In the genomic region with DNA sequence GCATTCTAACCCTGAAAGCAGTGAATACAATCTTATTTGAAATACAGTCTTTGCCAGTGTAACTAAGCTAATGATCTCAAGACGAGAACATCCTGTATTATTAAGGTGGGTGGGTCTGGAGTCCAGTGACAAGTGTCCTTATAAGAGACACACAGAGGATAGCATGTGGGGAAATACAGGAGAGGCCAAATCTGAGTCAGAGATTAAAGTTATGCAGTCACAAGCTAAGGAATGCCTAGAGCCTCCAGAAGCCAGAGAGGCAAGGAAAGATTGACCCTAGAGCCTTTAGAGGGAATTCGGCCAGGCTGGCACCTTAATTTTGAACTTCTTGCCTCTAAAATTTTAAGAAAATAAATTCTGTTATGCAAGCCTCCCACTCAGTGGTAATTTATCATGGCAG, we compare ENCODE assay signal across 20 cellular contexts.
"Had no signal": no experiment of that assay in that cellular context is flagged by ENCODE, and none has a peak within 500 bp of the region (broad histone marks: within the 10 kb centered on the region; RNA-seq: fewer than 3 reads in every experiment).

No MANE protein-coding gene starts in this region.

- H3K36me3 Mint-ChIP-seq: activated naive CD4-positive, alpha-beta T cell treated with anti-CD3 and anti-CD28 coated beads, Interleukin-2, amount 10 ng/mL, durations not matched to agents 7 days and 5 days; brain; type B pancreatic cell; WTC11 had no signal

- H3K27ac ChIP-seq: adrenal gland, psoas muscle, suprapubic skin had no signal

- H3K27me3 ChIP-seq: adrenal gland, suprapubic skin had no signal

- H3K4me1 Mint-ChIP-seq: activated naive CD4-positive, alpha-beta T cell treated with anti-CD3 and anti-CD28 coated beads, Interleukin-2, amount 10 ng/mL, durations not matched to agents 7 days and 5 days; brain; nephron had no signal

- ATAC-seq: effector memory CD8-positive, alpha-beta T cell; left lobe of liver; psoas muscle; stimulated activated naive CD8-positive, alpha-beta T cell treated with anti-CD3 and anti-CD28 coated beads, Interleukin-15, Interleukin-2, amounts not matched to agents 100 U/mL and 50 U/mL, for 24 hours; WTC11 had no signal

- H3K9me3 ChIP-seq: adrenal gland, psoas muscle, suprapubic skin had no signal

- H3K27me3 Mint-ChIP-seq: activated naive CD4-positive, alpha-beta T cell treated with anti-CD3 and anti-CD28 coated beads, Interleukin-2, amount 10 ng/mL, durations not matched to agents 7 days and 5 days; dendritic cell treated with granulocyte-macrophage colony-stimulating factor and Interleukin-4, amounts not matched to agents 40 ng/mL and 50 ng/mL, for 4 days; effector memory CD8-positive, alpha-beta T cell; type B pancreatic cell had no signal

- H3K4me1 ChIP-seq: adrenal gland, psoas muscle, suprapubic skin had no signal

- H3K36me3 ChIP-seq: adrenal gland, suprapubic skin had no signal

- H3K4me3 Mint-ChIP-seq: activated naive CD4-positive, alpha-beta T cell treated with anti-CD3 and anti-CD28 coated beads, Interleukin-2, amount 10 ng/mL, durations not matched to agents 7 days and 5 days; brain; dendritic cell treated with granulocyte-macrophage colony-stimulating factor and Interleukin-4, amounts not matched to agents 40 ng/mL and 50 ng/mL, for 4 days; effector memory CD8-positive, alpha-beta T cell; nephron; type B pancreatic cell; WTC11 had no signal

- FAIRE-seq: islet of Langerhans had no signal

- H3K9me3 Mint-ChIP-seq: brain, type B pancreatic cell had no signal

- H3K4me3 ChIP-seq: adrenal gland, psoas muscle, suprapubic skin had no signal

- DNase-seq: activated CD4-positive, alpha-beta T cell treated with anti-CD3 and anti-CD28 coated beads for 48 hours; activated naive CD4-positive, alpha-beta T cell treated with anti-CD3 and anti-CD28 coated beads, Interleukin-2, amount 10 ng/mL, durations not matched to agents 7 days and 5 days; adrenal gland; effector memory CD8-positive, alpha-beta T cell; erythroblast; foreskin melanocyte; head of caudate nucleus; psoas muscle; stimulated activated CD4-positive, alpha-beta T cell treated with anti-CD3 and anti-CD28 coated beads, Interleukin-2, amount 100 ng/mL, for 48 hours; stimulated activated naive CD8-positive, alpha-beta T cell treated with anti-CD3 and anti-CD28 coated beads, Interleukin-15, Interleukin-2, amounts not matched to agents 100 U/mL and 50 U/mL, for 24 hours; T-helper 1 cell had no signal

- H3K27ac Mint-ChIP-seq: activated naive CD4-positive, alpha-beta T cell treated with anti-CD3 and anti-CD28 coated beads, Interleukin-2, amount 10 ng/mL, durations not matched to agents 7 days and 5 days; activated T-helper 2 cell treated with anti-CD3 and anti-CD28 coated beads, Interferon-gamma antibody, Interleukin-2, Interleukin-4, amounts not matched to agents 10 μg/mL and 5 μg/mL and 100 μg/mL, durations not matched to agents 14 hours and 24 hours and 36 hours; brain; dendritic cell treated with granulocyte-macrophage colony-stimulating factor and Interleukin-4, amounts not matched to agents 40 ng/mL and 50 ng/mL, for 4 days; effector memory CD8-positive, alpha-beta T cell; nephron; type B pancreatic cell; WTC11 had no signal
